ENCODE assay signal across 9 cellular contexts in the genomic region with DNA sequence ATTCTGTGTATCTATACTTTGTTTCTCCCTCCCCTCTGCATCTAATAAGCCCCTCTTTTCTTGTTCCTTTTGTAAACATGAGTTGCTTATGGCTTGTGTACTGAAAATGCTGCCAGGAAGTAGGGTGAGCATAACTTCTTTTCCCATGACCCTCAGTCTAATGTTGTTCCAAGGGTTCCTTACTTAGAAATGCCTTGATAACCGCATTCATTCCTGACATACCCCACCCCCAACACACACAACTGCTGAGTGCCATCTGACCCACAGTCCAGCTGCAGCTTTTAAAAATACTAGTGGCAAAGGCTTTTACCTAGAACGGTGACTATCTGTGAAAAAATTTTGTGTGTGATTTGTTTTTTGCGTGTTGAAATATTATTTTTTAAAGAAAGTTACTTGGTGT. TPM values are rescaled to one million over a fixed set of nuclear protein-coding genes. Genes with fewer than 3 reads are reported as not detected.
A peak's percentile ranks its signal among the peaks of the same experiment; 100 is the strongest.
DNase-seq lines count a peak whose midpoint lies in the region; ATAC-seq and TF ChIP-seq lines count a peak whose summit lies in the region.
"Had no signal": no experiment of that assay in that cellular context is flagged by ENCODE, and none has a peak within 500 bp of the region (broad histone marks: within the 10 kb centered on the region; RNA-seq: fewer than 3 reads in every experiment).

No MANE protein-coding gene starts in this region.

- H3K9me3 ChIP-seq in HUES48 (ENCODE audit: control insufficient read depth, insufficient read depth, low read length) (no peaks in the 10 kb centered on the region), right lobe of liver (no peaks in the 10 kb centered on the region)

- POLR2A ChIA-PET in HEK293T (lab: Yijun Ruan, JAX), result no interaction called here

- H3K27me3 ChIP-seq in HUES48 (ENCODE audit: control insufficient read depth, insufficient read depth, low read length), result no peaks in the 10 kb centered on the region
- H3K27me3 ChIP-seq in right lobe of liver, result no peaks in the 10 kb centered on the region

- H3K36me3 Mint-ChIP-seq in type B pancreatic cell, result peaks cover 5% of the 10 kb centered on the region
- no peaks in the 10 kb centered on the region for H3K36me3 Mint-ChIP-seq in CD14-positive monocyte
- H3K36me3 Mint-ChIP-seq: activated naive CD8-positive, alpha-beta T cell treated with anti-CD3 and anti-CD28 coated beads, Interleukin-2, amount 10 ng/mL, durations not matched to agents 7 days and 5 days had no signal

- H3K4me1 Mint-ChIP-seq in type B pancreatic cell (ENCODE audit: unreplicated experiment), result peaks cover 35% of the 10 kb centered on the region
- H3K4me1 Mint-ChIP-seq in CD14-positive monocyte, result peaks cover 13% of the 10 kb centered on the region
- H3K4me1 Mint-ChIP-seq: activated naive CD8-positive, alpha-beta T cell treated with anti-CD3 and anti-CD28 coated beads, Interleukin-2, amount 10 ng/mL, durations not matched to agents 7 days and 5 days had no signal

- H3K4me1 ChIP-seq in HUES48 (ENCODE audit: control insufficient read depth, insufficient read depth, low read length) (peaks cover 80% of the 10 kb centered on the region), right lobe of liver (peaks cover 0 to 29% (median 10%) of the 10 kb centered on the region in 4 donors)

- no peak for TF ChIP-seq CTCF in choroid plexus epithelial cell (conservative IDR thresholded peaks at IDR 0.05; ENCODE audit: low read depth, low read length)
- no peak for TF ChIP-seq CTCF in right lobe of liver (IDR thresholded peaks at IDR 0.05)
- TF ChIP-seq CTCF in type B pancreatic cell (conservative IDR thresholded peaks at IDR 0.05), result no peak
- TF ChIP-seq CTCF in CD14-positive monocyte (IDR thresholded peaks at IDR 0.05), result no peak

- H3K27me3 Mint-ChIP-seq in type B pancreatic cell (no peaks in the 10 kb centered on the region), CD14-positive monocyte (ENCODE audit: low read depth in 3 of 3) (peaks cover 0 to 6% (median 5%) of the 10 kb centered on the region in 3 donors)
- H3K27me3 Mint-ChIP-seq: activated naive CD8-positive, alpha-beta T cell treated with anti-CD3 and anti-CD28 coated beads, Interleukin-2, amount 10 ng/mL, durations not matched to agents 7 days and 5 days had no signal

- H3K9ac ChIP-seq in HUES48 (ENCODE audit: low read depth, low read length), result 0 out of 2 replicates have a peak overlapping the region, but pooled peaks have one; percentile 17

- ATAC-seq in right lobe of liver, result peak; percentile 81 to 93 (median 87)

- 26% methylated on average over 3 of the region's 3 CpGs for WGBS in right lobe of liver (ENCODE audit: insufficient coverage, low coverage, low lambda C conversion rate, missing lambda C conversion rate)

- H3K27ac ChIP-seq in HUES48 (ENCODE audit: low read depth, low read length), result peak overlapping the region; percentile 0
- H3K27ac ChIP-seq in right lobe of liver, result peak overlapping the region in 2 of 3 donors; percentile 6 to 36

- intact Hi-C loops in right lobe of liver (cut with DNase I), result no loop called here
- intact Hi-C loops in CD14-positive monocyte (cut with micrococcal nuclease), result no loop called here

- no peak for TF ChIP-seq POLR2A in right lobe of liver (IDR thresholded peaks at IDR 0.05)

- H3K9me3 Mint-ChIP-seq in type B pancreatic cell (peaks cover 4% of the 10 kb centered on the region), CD14-positive monocyte (peaks cover 0 to 7% (median 1%) of the 10 kb centered on the region in 7 donors)
- H3K9me3 Mint-ChIP-seq: activated naive CD8-positive, alpha-beta T cell treated with anti-CD3 and anti-CD28 coated beads, Interleukin-2, amount 10 ng/mL, durations not matched to agents 7 days and 5 days had no signal

- peak overlapping the region; percentile 47 for H3K4me3 Mint-ChIP-seq in type B pancreatic cell
- H3K4me3 Mint-ChIP-seq in CD14-positive monocyte, result no peak overlapping the region
- H3K4me3 Mint-ChIP-seq: activated naive CD8-positive, alpha-beta T cell treated with anti-CD3 and anti-CD28 coated beads, Interleukin-2, amount 10 ng/mL, durations not matched to agents 7 days and 5 days had no signal

- peak overlapping the region; percentile 82 for H3K27ac Mint-ChIP-seq in type B pancreatic cell
- no peak overlapping the region for H3K27ac Mint-ChIP-seq in CD14-positive monocyte
- H3K27ac Mint-ChIP-seq: activated naive CD8-positive, alpha-beta T cell treated with anti-CD3 and anti-CD28 coated beads, Interleukin-2, amount 10 ng/mL, durations not matched to agents 7 days and 5 days had no signal

- CTCF ChIA-PET in HEK293T (lab: Yijun Ruan, JAX), result no interaction called here

- H3K36me3 ChIP-seq in HUES48 (ENCODE audit: control insufficient read depth, insufficient read depth, low read length) (no peaks in the 10 kb centered on the region), right lobe of liver (no peaks in the 10 kb centered on the region)

- no peak overlapping the region for H3K4me3 ChIP-seq in HUES48 (ENCODE audit: low read depth, low read length)
- no peak overlapping the region for H3K4me3 ChIP-seq in choroid plexus epithelial cell (ENCODE audit: low read depth, low read length)
- H3K4me3 ChIP-seq in right lobe of liver, result no peak overlapping the region

- DNase-seq in choroid plexus epithelial cell (ENCODE audit: low read depth) (peak; percentile 99), right lobe of liver (no peak), type B pancreatic cell (ENCODE audit: extremely low spot score, unreplicated experiment) (no peak), NCI-H2171 treated with DMSO at 0.1 percent for 48 hours (lab: John Stamatoyannopoulos, UW) (no peak), HEK293T (ENCODE audit: extremely low spot score) (no peak), CD14-positive monocyte (ENCODE audit: low spot score) (no peak)
- DNase-seq: activated naive CD8-positive, alpha-beta T cell treated with anti-CD3 and anti-CD28 coated beads, Interleukin-2, amount 10 ng/mL, durations not matched to agents 7 days and 5 days; NCI-H2081 had no signal

TF ChIP-seq in HEK293T, 16 proteins besides CTCF, POLR2A, EP300 and RAD21:
- TF ChIP-seq NFRKB (IDR thresholded peaks at IDR 0.05) (no peak), ZNF384 (IDR thresholded peaks at IDR 0.05) (no peak), LEF1 (IDR thresholded peaks at IDR 0.05; ENCODE audit: borderline replicate concordance) (no peak), FOXA1 (IDR thresholded peaks at IDR 0.05) (no peak), L3MBTL2 (conservative IDR thresholded peaks at IDR 0.05) (no peak), SP1 (IDR thresholded peaks at IDR 0.05) (no peak), CTBP1 (IDR thresholded peaks at IDR 0.05; ENCODE audit: borderline replicate concordance) (no peak), HDGF (IDR thresholded peaks at IDR 0.05; ENCODE audit: borderline replicate concordance) (no peak), FOXM1 (IDR thresholded peaks at IDR 0.05; ENCODE audit: borderline replicate concordance) (no peak)
TF ChIP-seq in HEK293T: peak in this region for 0.

RNA-seq across cellular contexts. Expression of a gene that starts 52.5 kb away (rescaled TPM):
- total RNA-seq in right lobe of liver, result 10 to 100 TPM in 4 of 6 experiments, 1 to 10 TPM in 2; 8.7 to 15.8 (median 13.1) TPM
- total RNA-seq in type B pancreatic cell (ENCODE audit: low replicate concordance), result 10.5 and 22.6 TPM in 2 replicates
- not detected for polyA plus RNA-seq in CD14-positive monocyte
- total RNA-seq: activated naive CD8-positive, alpha-beta T cell treated with anti-CD3 and anti-CD28 coated beads, Interleukin-2, amount 10 ng/mL, durations not matched to agents 7 days and 5 days had no signal
